ENCODE assay signal across 8 cellular contexts in genomic region chr15:78149805-78150751, GRCh38. TPM values are rescaled to one million over a fixed set of nuclear protein-coding genes. Genes with fewer than 3 reads are reported as not detected.
DNase-seq lines count a peak whose midpoint lies in the region; ATAC-seq, FAIRE-seq and TF ChIP-seq lines count a peak whose summit lies in the region.

No MANE protein-coding gene starts in this region.

- H3K36me3 Mint-ChIP-seq in stimulated activated naive CD8-positive, alpha-beta T cell treated with anti-CD3 and anti-CD28 coated beads, Interleukin-15, Interleukin-2, amounts not matched to agents 100 ng/mL and 50 ng/mL, for 24 hours (ENCODE audit: low read depth) = peaks cover 19% of the 10 kb centered on the region
- peaks cover 0 to 7% (median 0%) of the 10 kb centered on the region in 3 donors for H3K36me3 Mint-ChIP-seq in immature natural killer cell
- H3K36me3 Mint-ChIP-seq in stimulated activated naive B cell treated with anti-CD40 and anti-IgM and Interleukin-4, amounts not matched to agents 10 μg/mL and 1 μg/mL and 100 μg/mL, for 72 hours = peaks cover 11 to 17% of the 10 kb centered on the region in 2 donors

- H3K27ac Mint-ChIP-seq in stimulated activated naive CD8-positive, alpha-beta T cell treated with anti-CD3 and anti-CD28 coated beads, Interleukin-15, Interleukin-2, amounts not matched to agents 100 ng/mL and 50 ng/mL, for 24 hours = peak overlapping the region; percentile 86
- peak overlapping the region; percentile 72 to 91 (median 86) for H3K27ac Mint-ChIP-seq in immature natural killer cell
- peak overlapping the region; percentile 93 for H3K27ac Mint-ChIP-seq in stimulated activated naive B cell treated with anti-CD40 and anti-IgM and Interleukin-4, amounts not matched to agents 10 μg/mL and 1 μg/mL and 100 μg/mL, for 72 hours

- no peak for DNase-seq in stimulated activated naive CD8-positive, alpha-beta T cell treated with anti-CD3 and anti-CD28 coated beads, Interleukin-15, Interleukin-2, amounts not matched to agents 100 U/mL and 50 U/mL, for 24 hours
- DNase-seq in NB4 (ENCODE audit: low read depth) (peak; percentile 27), amniotic epithelial cell (ENCODE audit: low read depth) (peak; percentile 8), immature natural killer cell (no peak), D721Med (ENCODE audit: insufficient read length, low spot score) (no peak)
- no peak for DNase-seq in stimulated activated naive B cell treated with anti-CD40 and anti-IgM and Interleukin-4, amounts not matched to agents 10 μg/mL and 1 μg/mL and 100 μg/mL, for 72 hours

- peaks cover 43% of the 10 kb centered on the region for H3K4me1 Mint-ChIP-seq in stimulated activated naive CD8-positive, alpha-beta T cell treated with anti-CD3 and anti-CD28 coated beads, Interleukin-15, Interleukin-2, amounts not matched to agents 100 ng/mL and 50 ng/mL, for 24 hours (ENCODE audit: low read depth)
- peaks cover 23 to 37% of the 10 kb centered on the region in 2 donors for H3K4me1 Mint-ChIP-seq in immature natural killer cell
- peaks cover 25 to 42% of the 10 kb centered on the region in 2 donors for H3K4me1 Mint-ChIP-seq in stimulated activated naive B cell treated with anti-CD40 and anti-IgM and Interleukin-4, amounts not matched to agents 10 μg/mL and 1 μg/mL and 100 μg/mL, for 72 hours

- peak overlapping the region; percentile 82 for H3K4me3 ChIP-seq in NB4 (ENCODE audit: low read depth, low read length)

- no peak for ATAC-seq in stimulated activated naive CD8-positive, alpha-beta T cell treated with anti-CD3 and anti-CD28 coated beads, Interleukin-15, Interleukin-2, amounts not matched to agents 100 U/mL and 50 U/mL, for 24 hours
- ATAC-seq in stimulated activated naive B cell treated with anti-CD40 and anti-IgM and Interleukin-4, amounts not matched to agents 10 μg/mL and 1 μg/mL and 100 μg/mL, for 72 hours (replicated peaks) = no peak
- no peak for ATAC-seq in HG03520 (IDR thresholded peaks at IDR 0.05; ENCODE audit: unreplicated experiment)

- TF ChIP-seq CTCF in NB4 (IDR thresholded peaks at IDR 0.05; ENCODE audit: low read depth, low read length) (no peak), D721Med (IDR thresholded peaks at IDR 0.05; ENCODE audit: insufficient read depth, missing control alignments) (no peak)

- H3K9me3 Mint-ChIP-seq in stimulated activated naive CD8-positive, alpha-beta T cell treated with anti-CD3 and anti-CD28 coated beads, Interleukin-15, Interleukin-2, amounts not matched to agents 100 ng/mL and 50 ng/mL, for 24 hours = no peaks in the 10 kb centered on the region
- H3K9me3 Mint-ChIP-seq in immature natural killer cell = no peaks in the 10 kb centered on the region
- H3K9me3 Mint-ChIP-seq in stimulated activated naive B cell treated with anti-CD40 and anti-IgM and Interleukin-4, amounts not matched to agents 10 μg/mL and 1 μg/mL and 100 μg/mL, for 72 hours = no peaks in the 10 kb centered on the region

- peak overlapping the region; percentile 98 for H3K4me3 Mint-ChIP-seq in stimulated activated naive CD8-positive, alpha-beta T cell treated with anti-CD3 and anti-CD28 coated beads, Interleukin-15, Interleukin-2, amounts not matched to agents 100 ng/mL and 50 ng/mL, for 24 hours
- H3K4me3 Mint-ChIP-seq in immature natural killer cell = peak overlapping the region; percentile 86 to 89 (median 88)
- peak overlapping the region; percentile 89 to 94 for H3K4me3 Mint-ChIP-seq in stimulated activated naive B cell treated with anti-CD40 and anti-IgM and Interleukin-4, amounts not matched to agents 10 μg/mL and 1 μg/mL and 100 μg/mL, for 72 hours

- H3K27me3 Mint-ChIP-seq in stimulated activated naive CD8-positive, alpha-beta T cell treated with anti-CD3 and anti-CD28 coated beads, Interleukin-15, Interleukin-2, amounts not matched to agents 100 ng/mL and 50 ng/mL, for 24 hours = no peaks in the 10 kb centered on the region
- peaks cover 3 to 7% (median 4%) of the 10 kb centered on the region in 3 donors for H3K27me3 Mint-ChIP-seq in immature natural killer cell (ENCODE audit: low read depth in 3 of 3)
- no peaks in the 10 kb centered on the region for H3K27me3 Mint-ChIP-seq in stimulated activated naive B cell treated with anti-CD40 and anti-IgM and Interleukin-4, amounts not matched to agents 10 μg/mL and 1 μg/mL and 100 μg/mL, for 72 hours

- no peak for FAIRE-seq in D721Med (lab: Jason Lieb, UNC)

- TF ChIP-seq POLR2A in NB4 (IDR thresholded peaks at IDR 0.05; ENCODE audit: extremely low read depth, insufficient read length) = no peak

RNA-seq across cellular contexts. Expression of gene IDH3A, which starts 0.9 kb away (rescaled TPM):
- 10 to 100 TPM; 39.6 to 59.7 (median 41.4) TPM for polyA plus RNA-seq in immature natural killer cell

RNA-seq across cellular contexts. Expression of gene CIB2, which starts 18.8 kb away (rescaled TPM):
- 1 to 10 TPM in 2 of 3 donors, not detected in 1; 1.8 to 2.8 TPM for polyA plus RNA-seq in immature natural killer cell

RNA-seq across cellular contexts. Expression of gene SH2D7, which starts 57.7 kb away (rescaled TPM):
- not detected for polyA plus RNA-seq in immature natural killer cell

Comparison
In these comparisons a context has a peak if more than half of its experiments do, and no peak if none do; other contexts are left out.
1. DNase-seq: peak in NB4 (single experiment) and amniotic epithelial cell (single experiment); none in stimulated activated naive CD8-positive, alpha-beta T cell treated with anti-CD3 and anti-CD28 coated beads, Interleukin-15, Interleukin-2, amounts not matched to agents 100 U/mL and 50 U/mL, for 24 hours (single experiment), immature natural killer cell (0 of 3), stimulated activated naive B cell treated with anti-CD40 and anti-IgM and Interleukin-4, amounts not matched to agents 10 μg/mL and 1 μg/mL and 100 μg/mL, for 72 hours (single experiment) and D721Med (single experiment).
2. Peak in every context shown above with its lines, with median percentiles within 50 percentile points of each other: H3K27ac Mint-ChIP-seq and H3K4me3 Mint-ChIP-seq.